Comparison of ENCODE assay signal across 19 cellular contexts in the genomic region with DNA sequence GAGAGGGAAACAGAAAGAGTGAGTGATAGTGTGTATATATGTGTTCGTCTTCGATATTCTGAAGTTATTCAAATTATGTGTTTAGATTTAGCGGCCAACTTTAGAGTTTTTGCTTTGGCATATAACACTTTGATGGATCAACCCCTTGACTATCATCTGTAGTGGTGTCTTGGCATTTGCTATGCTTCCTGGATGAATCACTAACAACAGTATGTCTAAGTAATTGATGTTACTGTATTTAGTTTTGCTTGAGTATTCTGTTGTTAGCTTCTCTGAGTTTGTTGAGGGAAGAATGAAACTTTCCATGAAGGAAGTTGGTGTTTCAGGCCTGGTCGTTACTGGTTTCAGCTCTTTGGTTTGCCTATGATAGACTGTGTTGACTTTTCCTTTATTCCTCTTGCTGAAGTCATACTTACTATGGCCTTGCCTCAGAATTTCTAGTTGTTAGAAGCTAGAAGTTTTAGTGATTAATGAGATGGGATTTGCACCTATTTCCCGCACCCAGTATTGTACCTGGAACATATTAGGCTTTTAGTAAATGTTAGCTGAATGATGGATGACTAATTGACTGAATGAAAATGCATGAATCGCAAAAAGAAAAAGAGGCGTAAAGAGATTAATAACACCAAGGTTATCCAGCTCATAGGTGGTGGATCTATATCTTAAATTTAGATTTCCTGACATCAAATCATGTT. TPM values are rescaled to one million over a fixed set of nuclear protein-coding genes. Genes with fewer than 3 reads are reported as not detected.
DNase-seq lines count a peak whose midpoint lies in the region; ATAC-seq and TF ChIP-seq lines count a peak whose summit lies in the region.
"Had no signal": no experiment of that assay in that cellular context is flagged by ENCODE, and none has a peak within 500 bp of the region (broad histone marks: within the 10 kb centered on the region; RNA-seq: fewer than 3 reads in every experiment).

No MANE protein-coding gene starts in this region.

- peaks cover 0 to 4% of the 10 kb centered on the region in 2 donors for H3K4me1 ChIP-seq in esophagus (ENCODE audit: control insufficient read depth in 2 of 2, insufficient read depth in 2 of 2, low read length in 1 of 2)

- H3K4me3 Mint-ChIP-seq in activated naive CD4-positive, alpha-beta T cell treated with anti-CD3 and anti-CD28 coated beads for 36 hours, result peak overlapping the region; percentile 17
- H3K4me3 Mint-ChIP-seq in type B pancreatic cell, result no peak overlapping the region
- H3K4me3 Mint-ChIP-seq in natural killer cell treated with Interleukin-12 subunit alpha and Interleukin-12 subunit beta and Interleukin-15 and Interleukin-18, amount 100 ng/mL, for 72 hours, result no peak overlapping the region
- H3K4me3 Mint-ChIP-seq: B cell had no signal

- intact Hi-C loops in activated naive CD4-positive, alpha-beta T cell treated with anti-CD3 and anti-CD28 coated beads for 36 hours (cut with micrococcal nuclease), result loop anchor here (1.0 kb wide), 3 partner anchors 9 to 50 kb away; partner anchors contain the start of gene NDFIP2

- H3K9me3 Mint-ChIP-seq in activated naive CD4-positive, alpha-beta T cell treated with anti-CD3 and anti-CD28 coated beads for 36 hours, result peaks cover 2% of the 10 kb centered on the region
- H3K9me3 Mint-ChIP-seq in type B pancreatic cell, result peaks cover 9% of the 10 kb centered on the region
- H3K9me3 Mint-ChIP-seq in natural killer cell treated with Interleukin-12 subunit alpha and Interleukin-12 subunit beta and Interleukin-15 and Interleukin-18, amount 100 ng/mL, for 72 hours, result peaks cover 3% of the 10 kb centered on the region

- no peaks in the 10 kb centered on the region for H3K27me3 Mint-ChIP-seq in activated naive CD4-positive, alpha-beta T cell treated with anti-CD3 and anti-CD28 coated beads for 36 hours (ENCODE audit: low read depth)
- no peaks in the 10 kb centered on the region for H3K27me3 Mint-ChIP-seq in type B pancreatic cell
- peaks cover 0 to 8% of the 10 kb centered on the region in 2 donors for H3K27me3 Mint-ChIP-seq in natural killer cell treated with Interleukin-12 subunit alpha and Interleukin-12 subunit beta and Interleukin-15 and Interleukin-18, amount 100 ng/mL, for 72 hours

- no peak for ATAC-seq in natural killer cell treated with Interleukin-12 subunit alpha and Interleukin-12 subunit beta and Interleukin-15 and Interleukin-18, amount 100 ng/mL, for 72 hours

- H3K36me3 ChIP-seq in esophagus (ENCODE audit: control insufficient read depth in 2 of 2, insufficient read depth in 2 of 2, low read length in 1 of 2), result no peaks in the 10 kb centered on the region
- H3K36me3 ChIP-seq: ovary had no signal

- peaks cover 83% of the 10 kb centered on the region for H3K4me1 Mint-ChIP-seq in activated naive CD4-positive, alpha-beta T cell treated with anti-CD3 and anti-CD28 coated beads for 36 hours (ENCODE audit: low read depth)
- H3K4me1 Mint-ChIP-seq in type B pancreatic cell (ENCODE audit: unreplicated experiment), result peaks cover 10% of the 10 kb centered on the region
- H3K4me1 Mint-ChIP-seq in natural killer cell treated with Interleukin-12 subunit alpha and Interleukin-12 subunit beta and Interleukin-15 and Interleukin-18, amount 100 ng/mL, for 72 hours (ENCODE audit: low read depth in 2 of 2), result peaks cover 32 to 43% of the 10 kb centered on the region in 2 donors
- H3K4me1 Mint-ChIP-seq: B cell had no signal

- WGBS in esophagus, 2 donors, result 58 to 66% methylated on average over 7 of the region's 7 CpGs

- DNase-seq in activated naive CD4-positive, alpha-beta T cell treated with anti-CD3 and anti-CD28 coated beads for 36 hours, result no peak
- no peak for DNase-seq in activated naive CD4-positive, alpha-beta T cell treated with Interleukin-2 at 50 U/mL for 16 hours
- DNase-seq in MV-4-11 (lab: John Stamatoyannopoulos, UW), result peak; percentile 84
- DNase-seq in type B pancreatic cell (ENCODE audit: extremely low spot score, unreplicated experiment), result no peak
- no peak for DNase-seq in HUDEP-2 (lab: John Stamatoyannopoulos, UW; ENCODE audit: unreplicated experiment in 76 of 76)
- DNase-seq in D341Med (ENCODE audit: low spot score), result no peak
- DNase-seq in natural killer cell treated with Interleukin-12 subunit alpha and Interleukin-12 subunit beta and Interleukin-15 and Interleukin-18, amount 100 ng/mL, for 72 hours (ENCODE audit: low spot score), result no peak
- DNase-seq: activated CD4-positive, alpha-beta T cell treated with anti-CD3 and anti-CD28 coated beads, Interleukin-2, amount 50 U/mL, for 1 hour; activated naive CD4-positive, alpha-beta T cell; caudate nucleus; DMS153; glutamatergic neuron; NCI-H2081; NCI-H82; ovary; RPMI8226; small intestine had no signal

- CTCF ChIA-PET in activated naive CD4-positive, alpha-beta T cell treated with anti-CD3 and anti-CD28 coated beads for 36 hours (lab: Charles Lee), result interaction anchor here (0.9 to 3.8 kb wide), 10 partner anchors 8 to 103 kb away, joined by 3 to 25 read pairs (median 5); partner anchors contain the start of gene NDFIP2

- H3K27me3 ChIP-seq in esophagus (ENCODE audit: control insufficient read depth in 1 of 2, insufficient read depth in 2 of 2, low read length in 2 of 2), result no peaks in the 10 kb centered on the region
- H3K27me3 ChIP-seq: ovary had no signal

- TF ChIP-seq CTCF in type B pancreatic cell (conservative IDR thresholded peaks at IDR 0.05), result no peak

- H3K27ac ChIP-seq in esophagus (ENCODE audit: low read depth in 2 of 2, low read length in 1 of 2), result peak overlapping the region; percentile 31 to 86
- H3K27ac ChIP-seq: ovary had no signal

- H3K36me3 Mint-ChIP-seq in activated naive CD4-positive, alpha-beta T cell treated with anti-CD3 and anti-CD28 coated beads for 36 hours (ENCODE audit: low read depth), result peaks cover 8% of the 10 kb centered on the region
- H3K36me3 Mint-ChIP-seq in type B pancreatic cell, result peaks cover 27% of the 10 kb centered on the region
- peaks cover 13% of the 10 kb centered on the region for H3K36me3 Mint-ChIP-seq in natural killer cell treated with Interleukin-12 subunit alpha and Interleukin-12 subunit beta and Interleukin-15 and Interleukin-18, amount 100 ng/mL, for 72 hours

- no peaks in the 10 kb centered on the region for H3K9me3 ChIP-seq in esophagus (ENCODE audit: control insufficient read depth in 2 of 2, insufficient read depth in 1 of 2, low read depth in 1 of 2, low read length in 1 of 2)
- H3K9me3 ChIP-seq: ovary had no signal

- no peak overlapping the region for H3K4me3 ChIP-seq in esophagus (ENCODE audit: low read depth in 1 of 2, low read length in 2 of 2)
- H3K4me3 ChIP-seq: ovary had no signal

- H3K27ac Mint-ChIP-seq in activated naive CD4-positive, alpha-beta T cell treated with anti-CD3 and anti-CD28 coated beads for 36 hours, result peak overlapping the region; percentile 81
- H3K27ac Mint-ChIP-seq in type B pancreatic cell, result peak overlapping the region; percentile 16
- no peak overlapping the region for H3K27ac Mint-ChIP-seq in natural killer cell treated with Interleukin-12 subunit alpha and Interleukin-12 subunit beta and Interleukin-15 and Interleukin-18, amount 100 ng/mL, for 72 hours
- H3K27ac Mint-ChIP-seq: B cell had no signal

RNA-seq across cellular contexts. Expression of gene NDFIP2, which starts 20.7 kb away (rescaled TPM):
- total RNA-seq in activated naive CD4-positive, alpha-beta T cell treated with anti-CD3 and anti-CD28 coated beads for 36 hours, result 10 to 100 TPM; 89.5 to 90.8 TPM
- 10 to 100 TPM; 37.5 to 45.5 TPM for polyA plus RNA-seq in esophagus
- 41.7 and 97.5 TPM in 2 replicates for total RNA-seq in type B pancreatic cell (ENCODE audit: low replicate concordance)
- 100 to 1,000 TPM in 1 of 2 donors, 10 to 100 TPM in 1; 54.1 to 110 TPM for total RNA-seq in natural killer cell treated with Interleukin-12 subunit alpha and Interleukin-12 subunit beta and Interleukin-15 and Interleukin-18, amount 100 ng/mL, for 72 hours

Comparison
In these comparisons a context has a peak if more than half of its experiments do, and no peak if none do; other contexts are left out.
1. H3K27ac Mint-ChIP-seq: peak in activated naive CD4-positive, alpha-beta T cell treated with anti-CD3 and anti-CD28 coated beads for 36 hours (single experiment) and type B pancreatic cell (single experiment); none in natural killer cell treated with Interleukin-12 subunit alpha and Interleukin-12 subunit beta and Interleukin-15 and Interleukin-18, amount 100 ng/mL, for 72 hours (0 of 2).